ENCODE assay signal across 1 cellular context in genomic region chr22:33757041-33757440, GRCh38.
TF ChIP-seq lines count a peak whose summit lies in the region.

No MANE protein-coding gene starts in this region.

TF ChIP-seq in H1, 55 proteins besides CTCF, POLR2A, EP300 and RAD21:
- no peak for TF ChIP-seq SIN3A (conservative IDR thresholded peaks at IDR 0.05 in 1 of 2, IDR thresholded peaks at IDR 0.05 in 1 of 2; ENCODE audit: low read depth in 1 of 2, low read length in 2 of 2)
- no peak for TF ChIP-seq SRF (IDR thresholded peaks at IDR 0.05; ENCODE audit: low read depth, low read length)
- TF ChIP-seq KDM1A (IDR thresholded peaks at IDR 0.05; ENCODE audit: borderline replicate concordance, low read length), result no peak
- TF ChIP-seq POU5F1 (IDR thresholded peaks at IDR 0.05; ENCODE audit: low read depth, low read length), result no peak
- TF ChIP-seq CHD2 (IDR thresholded peaks at IDR 0.05; ENCODE audit: low read length), result no peak
